ENCODE assay signal across 1 cellular context in genomic region chr14:69605761-69606160, GRCh38.
TF ChIP-seq lines count a peak whose summit lies in the region.

No MANE protein-coding gene starts in this region.

TF ChIP-seq in GM12878, 131 proteins besides CTCF, POLR2A, EP300 and RAD21:
- TF ChIP-seq NBN (IDR thresholded peaks at IDR 0.05): 0 out of 2 replicates have a peak, but pooled peaks have one; percentile 22
- TF ChIP-seq ZNF384 (IDR thresholded peaks at IDR 0.05; ENCODE audit: borderline replicate concordance, low read depth, low read length): no peak
- peak; percentile 30; the same call in 1 of the 2 replicates for TF ChIP-seq RUNX3 (IDR thresholded peaks at IDR 0.05; ENCODE audit: low read length)
